In genomic region chr21:35202431-35202830, GRCh38 we compare ENCODE assay signal across 1 cellular context.
TF ChIP-seq lines count a peak whose summit lies in the region.

No MANE protein-coding gene starts in this region.

TF ChIP-seq in GM23338, 12 proteins besides CTCF, POLR2A, EP300 and RAD21 (continued from another document):
- TF ChIP-seq REST (IDR thresholded peaks at IDR 0.05; ENCODE audit: unreplicated experiment) (no peak), STAT1 (IDR thresholded peaks at IDR 0.05; ENCODE audit: unreplicated experiment) (no peak), JUNB (IDR thresholded peaks at IDR 0.05; ENCODE audit: unreplicated experiment) (no peak), EZH2 (IDR thresholded peaks at IDR 0.05; ENCODE audit: low read depth, unreplicated experiment) (no peak), ZNF462 (CRISPR knock-in tag; IDR thresholded peaks at IDR 0.05) (no peak)
TF ChIP-seq in GM23338: peak in this region for 0.
